ENCODE assay signal across 8 cellular contexts in the genomic region with DNA sequence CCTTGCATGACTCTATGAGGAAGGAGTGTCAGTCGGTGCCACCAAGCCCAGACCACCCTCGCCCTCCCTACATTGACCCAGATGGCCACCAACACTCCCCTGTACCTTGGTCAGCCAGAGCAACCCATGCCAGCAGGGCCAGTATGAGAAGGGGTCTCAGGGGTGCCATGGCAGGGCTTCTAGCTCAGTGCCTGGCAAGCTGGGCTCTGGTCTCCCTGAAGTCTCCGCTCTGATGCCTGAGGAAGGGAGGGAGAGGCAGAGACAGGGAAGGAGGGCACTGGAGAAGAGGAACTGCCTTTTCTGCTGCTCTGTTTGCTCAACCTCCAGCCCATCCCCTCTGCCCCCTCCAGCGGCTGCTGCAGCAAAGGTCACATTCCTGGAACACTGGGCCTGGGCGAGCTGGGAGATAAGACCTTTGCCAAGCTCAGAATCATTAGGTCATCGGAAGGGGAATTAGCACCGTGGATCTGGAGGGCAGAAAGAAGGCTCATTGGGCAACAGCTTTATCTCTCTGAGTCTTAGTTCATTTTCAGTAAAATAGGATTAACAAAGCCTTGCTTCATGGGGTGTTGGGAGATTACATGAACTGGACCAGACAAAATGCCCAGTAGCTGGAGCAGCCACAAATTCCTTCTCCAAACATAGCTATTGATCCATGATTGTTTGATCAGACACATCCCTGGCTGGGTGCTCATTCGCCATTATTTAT. TPM values are rescaled to one million over a fixed set of nuclear protein-coding genes. Genes with fewer than 3 reads are reported as not detected.
DNase-seq lines count a peak whose midpoint lies in the region; ATAC-seq lines count a peak whose summit lies in the region.

A gene with protein sequence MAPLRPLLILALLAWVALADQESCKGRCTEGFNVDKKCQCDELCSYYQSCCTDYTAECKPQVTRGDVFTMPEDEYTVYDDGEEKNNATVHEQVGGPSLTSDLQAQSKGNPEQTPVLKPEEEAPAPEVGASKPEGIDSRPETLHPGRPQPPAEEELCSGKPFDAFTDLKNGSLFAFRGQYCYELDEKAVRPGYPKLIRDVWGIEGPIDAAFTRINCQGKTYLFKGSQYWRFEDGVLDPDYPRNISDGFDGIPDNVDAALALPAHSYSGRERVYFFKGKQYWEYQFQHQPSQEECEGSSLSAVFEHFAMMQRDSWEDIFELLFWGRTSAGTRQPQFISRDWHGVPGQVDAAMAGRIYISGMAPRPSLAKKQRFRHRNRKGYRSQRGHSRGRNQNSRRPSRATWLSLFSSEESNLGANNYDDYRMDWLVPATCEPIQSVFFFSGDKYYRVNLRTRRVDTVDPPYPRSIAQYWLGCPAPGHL (minus strand): TSS at position 273 of the 709 bp plus-strand sequence. CDS start 104 bp downstream, at position 169.

- DNase-seq in AML-193 (lab: John Stamatoyannopoulos, UW) (peak; percentile 23 to 33), HuH-7.5 (ENCODE audit: low spot score) (peak; percentile 96), left cardiac atrium (peak; percentile 79), skeletal muscle cell (ENCODE audit: low read depth) (no peak), NCI-H128 (lab: John Stamatoyannopoulos, UW; ENCODE audit: unreplicated experiment) (no peak)
- no peak for DNase-seq in activated CD4-positive, alpha-beta memory T cell treated with anti-CD3 and anti-CD28 coated beads, Interleukin-2, amount 10 ng/mL, durations not matched to agents 7 days and 5 days

- CTCF ChIA-PET in activated CD4-positive, alpha-beta memory T cell treated with anti-CD3 and anti-CD28 coated beads, Interleukin-2, amount 10 ng/mL, durations not matched to agents 7 days and 5 days (lab: Charles Lee), result interaction anchor here (0.8 to 1.7 kb wide), 2 partner anchors 13 to 528 kb away, joined by 3 to 7 read pairs; a partner anchor contains a TSS

- intact Hi-C loops in left cardiac atrium (cut with DNase I), result no loop called here

- peak; percentile 36 to 56 for ATAC-seq in left cardiac atrium
- ATAC-seq in esophagus mucosa, result no peak
- no peak for ATAC-seq in HG02678 (IDR thresholded peaks at IDR 0.05; ENCODE audit: unreplicated experiment)

- H3K9me3 Mint-ChIP-seq in activated CD4-positive, alpha-beta memory T cell treated with anti-CD3 and anti-CD28 coated beads, Interleukin-2, amount 10 ng/mL, durations not matched to agents 7 days and 5 days, result no peaks in the 10 kb centered on the region

- POLR2A ChIA-PET in activated CD4-positive, alpha-beta memory T cell treated with anti-CD3 and anti-CD28 coated beads, Interleukin-2, amount 10 ng/mL, durations not matched to agents 7 days and 5 days (lab: Charles Lee), result interaction anchor here (1.6 to 7.6 kb wide), 5 partner anchors 9 to 35 kb away, joined by 7 to 80 read pairs (median 18); a partner anchor contains a TSS

- H3K27me3 Mint-ChIP-seq in activated CD4-positive, alpha-beta memory T cell treated with anti-CD3 and anti-CD28 coated beads, Interleukin-2, amount 10 ng/mL, durations not matched to agents 7 days and 5 days, result no peaks in the 10 kb centered on the region

- H3K4me3 Mint-ChIP-seq in activated CD4-positive, alpha-beta memory T cell treated with anti-CD3 and anti-CD28 coated beads, Interleukin-2, amount 10 ng/mL, durations not matched to agents 7 days and 5 days, result peak within 1 kb of the TSS; percentile 90

- peak within 1 kb of the TSS; percentile 77 for H3K27ac Mint-ChIP-seq in activated CD4-positive, alpha-beta memory T cell treated with anti-CD3 and anti-CD28 coated beads, Interleukin-2, amount 10 ng/mL, durations not matched to agents 7 days and 5 days

- H3K4me1 Mint-ChIP-seq in activated CD4-positive, alpha-beta memory T cell treated with anti-CD3 and anti-CD28 coated beads, Interleukin-2, amount 10 ng/mL, durations not matched to agents 7 days and 5 days, result peaks cover 23% of the 10 kb centered on the region

- H3K4me3 ChIP-seq in skeletal muscle cell (ENCODE audit: low read depth, low read length), result peak within 1 kb of the TSS; percentile 71

- no peaks in the 10 kb centered on the region for H3K36me3 Mint-ChIP-seq in activated CD4-positive, alpha-beta memory T cell treated with anti-CD3 and anti-CD28 coated beads, Interleukin-2, amount 10 ng/mL, durations not matched to agents 7 days and 5 days (ENCODE audit: low read depth)

RNA-seq across cellular contexts. Expression of the gene that starts here (rescaled TPM):
- under 1 TPM in 1 of 2 experiments, not detected in 1; 0.15 TPM for total RNA-seq in activated CD4-positive, alpha-beta memory T cell treated with anti-CD3 and anti-CD28 coated beads, Interleukin-2, amount 10 ng/mL, durations not matched to agents 7 days and 5 days
- 10 to 100 TPM; 14.3 to 24.3 TPM for total RNA-seq in left cardiac atrium
- total RNA-seq in esophagus mucosa, result 0.60 TPM

Comparison
In these comparisons a context has a peak if more than half of its experiments do, and no peak if none do; other contexts are left out.
1. DNase-seq: peak in AML-193 (2 of 2), HuH-7.5 (single experiment) and left cardiac atrium (single experiment); none in activated CD4-positive, alpha-beta memory T cell treated with anti-CD3 and anti-CD28 coated beads, Interleukin-2, amount 10 ng/mL, durations not matched to agents 7 days and 5 days (single experiment), skeletal muscle cell (single experiment) and NCI-H128 (single experiment).
2. ATAC-seq: peak in left cardiac atrium (2 of 2); none in esophagus mucosa (single experiment) and HG02678 (single experiment).